Comparison of ENCODE assay signal across 16 cellular contexts in the genomic region with DNA sequence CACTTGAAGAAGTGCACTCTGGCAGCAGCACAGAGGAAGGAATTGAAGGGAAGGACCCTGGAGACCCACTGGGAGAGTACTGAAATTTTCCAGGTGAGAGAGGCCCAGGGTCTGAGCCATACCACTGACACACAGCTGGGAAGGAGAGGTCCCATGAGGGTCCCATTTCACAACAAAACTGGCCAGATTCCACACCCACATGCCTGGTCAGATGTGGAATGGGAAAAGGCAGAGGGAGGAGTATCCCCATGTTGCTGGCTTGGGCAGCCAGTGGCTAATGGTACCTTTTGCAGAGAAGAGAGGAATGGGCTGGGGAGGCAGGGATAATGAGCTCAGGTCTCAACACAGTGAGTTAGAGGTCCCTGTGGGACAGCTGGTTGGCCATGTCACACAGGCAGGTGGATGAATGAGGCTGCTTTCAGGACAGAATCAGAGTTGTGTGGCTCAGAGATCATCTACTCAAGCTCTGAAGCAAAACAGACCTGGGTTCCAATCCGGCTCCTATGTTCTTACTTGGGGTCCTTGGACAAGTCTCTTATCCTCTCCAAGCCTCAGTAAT. TPM values are rescaled to one million over a fixed set of nuclear protein-coding genes. Genes with fewer than 3 reads are reported as not detected.
DNase-seq lines count a peak whose midpoint lies in the region; TF ChIP-seq lines count a peak whose summit lies in the region.
"Had no signal": no experiment of that assay in that cellular context is flagged by ENCODE, and none has a peak within 500 bp of the region (broad histone marks: within the 10 kb centered on the region; RNA-seq: fewer than 3 reads in every experiment).

No MANE protein-coding gene starts in this region.

- TF ChIP-seq EP300 in sigmoid colon (IDR thresholded peaks at IDR 0.05), result no peak

- peaks cover 0 to 14% (median 8%) of the 10 kb centered on the region in 5 experiments for H3K9me3 Mint-ChIP-seq in brain
- H3K9me3 Mint-ChIP-seq in activated CD4-positive, alpha-beta memory T cell treated with anti-CD3 and anti-CD28 coated beads for 36 hours, result peaks cover 4% of the 10 kb centered on the region

- H3K4me1 ChIP-seq in HEK293 (ENCODE audit: control insufficient read depth, insufficient read depth, low read length), result no peaks in the 10 kb centered on the region
- peaks cover 0 to 18% (median 12%) of the 10 kb centered on the region in 4 donors for H3K4me1 ChIP-seq in sigmoid colon

- H3K4me3 ChIP-seq in HEK293 (ENCODE audit: low read depth, low read length) (no peak overlapping the region), fibroblast of the aortic adventitia (ENCODE audit: low read depth, low read length) (no peak overlapping the region), sigmoid colon (no peak overlapping the region)

- TF ChIP-seq CTCF in HEK293 (tag by site-specific recombination; IDR thresholded peaks at IDR 0.05) (no peak), brain (conservative IDR thresholded peaks at IDR 0.05) (no peak), fibroblast of the aortic adventitia (IDR thresholded peaks at IDR 0.05; ENCODE audit: insufficient read depth, low read length) (no peak), sigmoid colon (IDR thresholded peaks at IDR 0.05) (no peak)

- H3K36me3 ChIP-seq in HEK293 (ENCODE audit: control insufficient read depth in 2 of 2, insufficient read depth in 1 of 2, low read length in 2 of 2) (no peaks in the 10 kb centered on the region), sigmoid colon (no peaks in the 10 kb centered on the region)

- no peak for TF ChIP-seq POLR2A in sigmoid colon (IDR thresholded peaks at IDR 0.05)

- H3K4me1 Mint-ChIP-seq in brain, result peaks cover 37% of the 10 kb centered on the region
- peaks cover 5% of the 10 kb centered on the region for H3K4me1 Mint-ChIP-seq in activated CD4-positive, alpha-beta memory T cell treated with anti-CD3 and anti-CD28 coated beads for 36 hours (ENCODE audit: low read depth)

- H3K36me3 Mint-ChIP-seq in brain, result no peaks in the 10 kb centered on the region
- H3K36me3 Mint-ChIP-seq in activated CD4-positive, alpha-beta memory T cell treated with anti-CD3 and anti-CD28 coated beads for 36 hours, result no peaks in the 10 kb centered on the region
- H3K36me3 Mint-ChIP-seq: CD8-positive, alpha-beta T cell had no signal

- POLR2A ChIA-PET in HEK293 (lab: Yijun Ruan, JAX), result interaction anchor here (0.7 kb wide), 1 partner anchor 54 kb away, joined by 3 read pairs; a partner anchor contains a TSS
- POLR2A ChIA-PET in activated CD4-positive, alpha-beta memory T cell treated with anti-CD3 and anti-CD28 coated beads for 36 hours (lab: Charles Lee), result no interaction called here

- DNase-seq in fibroblast of the aortic adventitia (ENCODE audit: low read depth) (peak; percentile 49), sigmoid colon (peak; percentile 66), GOT3 (lab: John Stamatoyannopoulos, UW) (no peak)
- DNase-seq in activated CD4-positive, alpha-beta memory T cell treated with anti-CD3 and anti-CD28 coated beads for 36 hours, result no peak
- no peak for DNase-seq in activated CD4-positive, alpha-beta T cell treated with anti-CD3 and anti-CD28 coated beads for 48 hours
- DNase-seq: ACHN; CD8-positive, alpha-beta T cell; DND-41; GF-D8; MM.1S; NCI-H1417; NCI-H2081; NCI-H524; RPMI8226 had no signal

- H3K9me3 ChIP-seq in HEK293 (ENCODE audit: control insufficient read depth, insufficient read depth, low read depth, low read length) (no peaks in the 10 kb centered on the region), sigmoid colon (peaks cover 0 to 2% (median under 1%) of the 10 kb centered on the region in 4 donors)

- peaks cover 60% of the 10 kb centered on the region for H3K27me3 Mint-ChIP-seq in brain
- peaks cover 53% of the 10 kb centered on the region for H3K27me3 Mint-ChIP-seq in activated CD4-positive, alpha-beta memory T cell treated with anti-CD3 and anti-CD28 coated beads for 36 hours

- CTCF ChIA-PET in HEK293 (lab: Yijun Ruan, JAX), result interaction anchor here (0.6 to 1.5 kb wide), 3 partner anchors 53 to 792 kb away, joined by 3 to 5 read pairs (median 4); no protein-coding TSS in a partner anchor
- CTCF ChIA-PET in activated CD4-positive, alpha-beta memory T cell treated with anti-CD3 and anti-CD28 coated beads for 36 hours (lab: Charles Lee), result no interaction called here

- no peak overlapping the region for H3K27ac ChIP-seq in HEK293 (ENCODE audit: extremely low read depth, low read depth, low read length)
- no peak overlapping the region for H3K27ac ChIP-seq in sigmoid colon

- WGBS in sigmoid colon, 2 donors, result 70 to 78% methylated on average over 1 of the region's 1 CpG

- intact Hi-C loops in sigmoid colon (cut with DNase I), result no loop called here
- intact Hi-C loops in activated CD4-positive, alpha-beta memory T cell treated with anti-CD3 and anti-CD28 coated beads for 36 hours (cut with micrococcal nuclease), result no loop called here

- peak overlapping the region in 2 of 5 experiments; percentile 34 to 72 for H3K4me3 Mint-ChIP-seq in brain
- H3K4me3 Mint-ChIP-seq in activated CD4-positive, alpha-beta memory T cell treated with anti-CD3 and anti-CD28 coated beads for 36 hours, result no peak overlapping the region
- H3K4me3 Mint-ChIP-seq: CD8-positive, alpha-beta T cell had no signal

- peaks cover 8 to 51% (median 13%) of the 10 kb centered on the region in 3 donors for H3K27me3 ChIP-seq in sigmoid colon

- H3K27ac Mint-ChIP-seq in brain, result peak overlapping the region in 3 of 5 experiments; percentile 23 to 30 (median 24)
- no peak overlapping the region for H3K27ac Mint-ChIP-seq in activated CD4-positive, alpha-beta memory T cell treated with anti-CD3 and anti-CD28 coated beads for 36 hours
- H3K27ac Mint-ChIP-seq: CD8-positive, alpha-beta T cell had no signal

TF ChIP-seq in HEK293, 187 proteins besides CTCF, POLR2A, EP300 and RAD21:
- no peak for TF ChIP-seq ZFP69B (tag by site-specific recombination; IDR thresholded peaks at IDR 0.05)
- no peak for TF ChIP-seq ZFP41 (tag by site-specific recombination; IDR thresholded peaks at IDR 0.05; ENCODE audit: borderline replicate concordance)
- TF ChIP-seq ZNF335 (tag by site-specific recombination; conservative IDR thresholded peaks at IDR 0.05), result no peak
- TF ChIP-seq, protein P1, sequence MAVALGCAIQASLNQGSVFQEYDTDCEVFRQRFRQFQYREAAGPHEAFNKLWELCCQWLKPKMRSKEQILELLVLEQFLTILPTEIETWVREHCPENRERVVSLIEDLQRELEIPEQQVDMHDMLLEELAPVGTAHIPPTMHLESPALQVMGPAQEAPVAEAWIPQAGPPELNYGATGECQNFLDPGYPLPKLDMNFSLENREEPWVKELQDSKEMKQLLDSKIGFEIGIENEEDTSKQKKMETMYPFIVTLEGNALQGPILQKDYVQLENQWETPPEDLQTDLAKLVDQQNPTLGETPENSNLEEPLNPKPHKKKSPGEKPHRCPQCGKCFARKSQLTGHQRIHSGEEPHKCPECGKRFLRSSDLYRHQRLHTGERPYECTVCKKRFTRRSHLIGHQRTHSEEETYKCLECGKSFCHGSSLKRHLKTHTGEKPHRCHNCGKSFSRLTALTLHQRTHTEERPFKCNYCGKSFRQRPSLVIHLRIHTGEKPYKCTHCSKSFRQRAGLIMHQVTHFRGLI (tag by site-specific recombination; IDR thresholded peaks at IDR 0.05), result peak; percentile 89; the same call in 1 of the 2 replicates
- no peak for TF ChIP-seq KLF9 (tag by site-specific recombination; IDR thresholded peaks at IDR 0.05; ENCODE audit: low read depth)
- no peak for TF ChIP-seq ZNF174 (tag by site-specific recombination; IDR thresholded peaks at IDR 0.05)
- TF ChIP-seq ZBTB17 (tag by site-specific recombination; IDR thresholded peaks at IDR 0.05), result 0 out of 2 replicates have a peak, but pooled peaks have one; percentile 19

RNA-seq across cellular contexts. Expression of a gene that starts 26.2 kb away (rescaled TPM):
- polyA plus RNA-seq in brain (ENCODE audit: insufficient read depth, low read depth, low replicate concordance) (2.6 TPM), sigmoid colon (1 to 10 TPM in 1 of 3 donors, under 1 TPM in 2; 0.46 to 6.8 (median 0.60) TPM)
- total RNA-seq in fibroblast of the aortic adventitia (ENCODE audit: low replicate concordance) (3.3 TPM in 1 of 2 replicates, not detected in the other), sigmoid colon (10 to 100 TPM in 3 of 4 donors, 1 to 10 TPM in 1; 6.9 to 15.2 (median 12.6) TPM)
- total RNA-seq in activated CD4-positive, alpha-beta memory T cell treated with anti-CD3 and anti-CD28 coated beads for 36 hours, result under 1 TPM; 0.17 to 0.21 TPM

RNA-seq across cellular contexts. Expression of a gene that starts 54.2 kb away (rescaled TPM):
- 201 TPM for polyA plus RNA-seq in brain (ENCODE audit: insufficient read depth, low read depth, low replicate concordance)
- 48.3 and 103 TPM in 2 replicates for total RNA-seq in fibroblast of the aortic adventitia (ENCODE audit: low replicate concordance)
- 100 to 1,000 TPM in 1 of 4 donors, 10 to 100 TPM in 3; 70.9 to 105 (median 94.4) TPM for total RNA-seq in sigmoid colon
- 100 to 1,000 TPM; 148 to 279 (median 225) TPM for polyA plus RNA-seq in sigmoid colon
- total RNA-seq in activated CD4-positive, alpha-beta memory T cell treated with anti-CD3 and anti-CD28 coated beads for 36 hours, result 100 to 1,000 TPM; 280 to 295 TPM

Comparison
In these comparisons a context has a peak if more than half of its experiments do, and no peak if none do; other contexts are left out.
1. DNase-seq: peak in fibroblast of the aortic adventitia (single experiment) and sigmoid colon (single experiment); none in activated CD4-positive, alpha-beta memory T cell treated with anti-CD3 and anti-CD28 coated beads for 36 hours (single experiment), activated CD4-positive, alpha-beta T cell treated with anti-CD3 and anti-CD28 coated beads for 48 hours (single experiment) and GOT3 (single experiment).